In the genomic region with DNA sequence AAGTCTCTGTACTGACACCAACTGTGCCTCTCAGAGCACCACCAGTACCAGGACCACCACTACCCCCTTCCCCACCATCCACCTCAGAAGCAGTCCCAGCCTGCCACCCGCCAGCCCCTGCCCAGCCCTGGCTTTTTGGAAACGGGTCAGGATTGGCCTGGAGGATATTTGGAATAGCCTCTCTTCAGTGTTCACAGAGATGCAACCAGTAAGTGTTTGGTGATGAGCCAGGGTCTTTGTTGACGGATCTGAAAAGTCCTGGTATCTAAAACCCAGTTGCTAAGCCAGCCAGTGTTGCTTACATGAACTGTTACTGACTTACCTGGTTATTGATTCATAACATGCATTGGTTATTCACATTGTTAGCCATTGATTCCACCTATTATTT, we compare ENCODE assay signal across 1 cellular context.
TF ChIP-seq lines count a peak whose summit lies in the region.

No MANE protein-coding gene starts in this region.

TF ChIP-seq in H1, 55 proteins besides CTCF, POLR2A, EP300 and RAD21:
- no peak for TF ChIP-seq RNF2 (IDR thresholded peaks at IDR 0.05; ENCODE audit: borderline replicate concordance, low read depth, low read length, missing control alignments, poor library complexity, severe bottlenecking)
- no peak for TF ChIP-seq ZNF274 (IDR thresholded peaks at IDR 0.05; ENCODE audit: borderline replicate concordance, extremely low read depth, low read length)
- TF ChIP-seq TEAD4 (IDR thresholded peaks at IDR 0.05; ENCODE audit: low read depth, low read length): no peak
- TF ChIP-seq HDAC2 (IDR thresholded peaks at IDR 0.05; ENCODE audit: borderline replicate concordance in 1 of 2, low read depth in 2 of 2, low read length in 2 of 2): no peak
- no peak for TF ChIP-seq RBBP5 (IDR thresholded peaks at IDR 0.05; ENCODE audit: borderline replicate concordance, low read depth, low read length)
- TF ChIP-seq TCF12 (IDR thresholded peaks at IDR 0.05; ENCODE audit: low read depth, low read length): no peak
- TF ChIP-seq ASH2L (IDR thresholded peaks at IDR 0.05; ENCODE audit: low read length): no peak
- no peak for TF ChIP-seq HDAC6 (IDR thresholded peaks at IDR 0.05; ENCODE audit: low read depth, low read length)
- TF ChIP-seq TAF1 (IDR thresholded peaks at IDR 0.05; ENCODE audit: low read depth, low read length): no peak
- TF ChIP-seq, protein P1, sequence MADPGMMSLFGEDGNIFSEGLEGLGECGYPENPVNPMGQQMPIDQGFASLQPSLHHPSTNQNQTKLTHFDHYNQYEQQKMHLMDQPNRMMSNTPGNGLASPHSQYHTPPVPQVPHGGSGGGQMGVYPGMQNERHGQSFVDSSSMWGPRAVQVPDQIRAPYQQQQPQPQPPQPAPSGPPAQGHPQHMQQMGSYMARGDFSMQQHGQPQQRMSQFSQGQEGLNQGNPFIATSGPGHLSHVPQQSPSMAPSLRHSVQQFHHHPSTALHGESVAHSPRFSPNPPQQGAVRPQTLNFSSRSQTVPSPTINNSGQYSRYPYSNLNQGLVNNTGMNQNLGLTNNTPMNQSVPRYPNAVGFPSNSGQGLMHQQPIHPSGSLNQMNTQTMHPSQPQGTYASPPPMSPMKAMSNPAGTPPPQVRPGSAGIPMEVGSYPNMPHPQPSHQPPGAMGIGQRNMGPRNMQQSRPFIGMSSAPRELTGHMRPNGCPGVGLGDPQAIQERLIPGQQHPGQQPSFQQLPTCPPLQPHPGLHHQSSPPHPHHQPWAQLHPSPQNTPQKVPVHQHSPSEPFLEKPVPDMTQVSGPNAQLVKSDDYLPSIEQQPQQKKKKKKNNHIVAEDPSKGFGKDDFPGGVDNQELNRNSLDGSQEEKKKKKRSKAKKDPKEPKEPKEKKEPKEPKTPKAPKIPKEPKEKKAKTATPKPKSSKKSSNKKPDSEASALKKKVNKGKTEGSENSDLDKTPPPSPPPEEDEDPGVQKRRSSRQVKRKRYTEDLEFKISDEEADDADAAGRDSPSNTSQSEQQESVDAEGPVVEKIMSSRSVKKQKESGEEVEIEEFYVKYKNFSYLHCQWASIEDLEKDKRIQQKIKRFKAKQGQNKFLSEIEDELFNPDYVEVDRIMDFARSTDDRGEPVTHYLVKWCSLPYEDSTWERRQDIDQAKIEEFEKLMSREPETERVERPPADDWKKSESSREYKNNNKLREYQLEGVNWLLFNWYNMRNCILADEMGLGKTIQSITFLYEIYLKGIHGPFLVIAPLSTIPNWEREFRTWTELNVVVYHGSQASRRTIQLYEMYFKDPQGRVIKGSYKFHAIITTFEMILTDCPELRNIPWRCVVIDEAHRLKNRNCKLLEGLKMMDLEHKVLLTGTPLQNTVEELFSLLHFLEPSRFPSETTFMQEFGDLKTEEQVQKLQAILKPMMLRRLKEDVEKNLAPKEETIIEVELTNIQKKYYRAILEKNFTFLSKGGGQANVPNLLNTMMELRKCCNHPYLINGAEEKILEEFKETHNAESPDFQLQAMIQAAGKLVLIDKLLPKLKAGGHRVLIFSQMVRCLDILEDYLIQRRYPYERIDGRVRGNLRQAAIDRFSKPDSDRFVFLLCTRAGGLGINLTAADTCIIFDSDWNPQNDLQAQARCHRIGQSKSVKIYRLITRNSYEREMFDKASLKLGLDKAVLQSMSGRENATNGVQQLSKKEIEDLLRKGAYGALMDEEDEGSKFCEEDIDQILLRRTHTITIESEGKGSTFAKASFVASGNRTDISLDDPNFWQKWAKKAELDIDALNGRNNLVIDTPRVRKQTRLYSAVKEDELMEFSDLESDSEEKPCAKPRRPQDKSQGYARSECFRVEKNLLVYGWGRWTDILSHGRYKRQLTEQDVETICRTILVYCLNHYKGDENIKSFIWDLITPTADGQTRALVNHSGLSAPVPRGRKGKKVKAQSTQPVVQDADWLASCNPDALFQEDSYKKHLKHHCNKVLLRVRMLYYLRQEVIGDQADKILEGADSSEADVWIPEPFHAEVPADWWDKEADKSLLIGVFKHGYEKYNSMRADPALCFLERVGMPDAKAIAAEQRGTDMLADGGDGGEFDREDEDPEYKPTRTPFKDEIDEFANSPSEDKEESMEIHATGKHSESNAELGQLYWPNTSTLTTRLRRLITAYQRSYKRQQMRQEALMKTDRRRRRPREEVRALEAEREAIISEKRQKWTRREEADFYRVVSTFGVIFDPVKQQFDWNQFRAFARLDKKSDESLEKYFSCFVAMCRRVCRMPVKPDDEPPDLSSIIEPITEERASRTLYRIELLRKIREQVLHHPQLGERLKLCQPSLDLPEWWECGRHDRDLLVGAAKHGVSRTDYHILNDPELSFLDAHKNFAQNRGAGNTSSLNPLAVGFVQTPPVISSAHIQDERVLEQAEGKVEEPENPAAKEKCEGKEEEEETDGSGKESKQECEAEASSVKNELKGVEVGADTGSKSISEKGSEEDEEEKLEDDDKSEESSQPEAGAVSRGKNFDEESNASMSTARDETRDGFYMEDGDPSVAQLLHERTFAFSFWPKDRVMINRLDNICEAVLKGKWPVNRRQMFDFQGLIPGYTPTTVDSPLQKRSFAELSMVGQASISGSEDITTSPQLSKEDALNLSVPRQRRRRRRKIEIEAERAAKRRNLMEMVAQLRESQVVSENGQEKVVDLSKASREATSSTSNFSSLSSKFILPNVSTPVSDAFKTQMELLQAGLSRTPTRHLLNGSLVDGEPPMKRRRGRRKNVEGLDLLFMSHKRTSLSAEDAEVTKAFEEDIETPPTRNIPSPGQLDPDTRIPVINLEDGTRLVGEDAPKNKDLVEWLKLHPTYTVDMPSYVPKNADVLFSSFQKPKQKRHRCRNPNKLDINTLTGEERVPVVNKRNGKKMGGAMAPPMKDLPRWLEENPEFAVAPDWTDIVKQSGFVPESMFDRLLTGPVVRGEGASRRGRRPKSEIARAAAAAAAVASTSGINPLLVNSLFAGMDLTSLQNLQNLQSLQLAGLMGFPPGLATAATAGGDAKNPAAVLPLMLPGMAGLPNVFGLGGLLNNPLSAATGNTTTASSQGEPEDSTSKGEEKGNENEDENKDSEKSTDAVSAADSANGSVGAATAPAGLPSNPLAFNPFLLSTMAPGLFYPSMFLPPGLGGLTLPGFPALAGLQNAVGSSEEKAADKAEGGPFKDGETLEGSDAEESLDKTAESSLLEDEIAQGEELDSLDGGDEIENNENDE (IDR thresholded peaks at IDR 0.05; ENCODE audit: insufficient replicate concordance, low read length): no peak
- TF ChIP-seq EZH2 (IDR thresholded peaks at IDR 0.05; ENCODE audit: low read depth, low read length, severe bottlenecking): no peak
